In genomic region chr13:44013666-44014291, GRCh38 we compare ENCODE assay signal across 11 cellular contexts.
DNase-seq lines count a peak whose midpoint lies in the region; TF ChIP-seq lines count a peak whose summit lies in the region.
"Had no signal": no experiment of that assay in that cellular context is flagged by ENCODE, and none has a peak within 500 bp of the region (broad histone marks: within the 10 kb centered on the region; RNA-seq: fewer than 3 reads in every experiment).

No MANE protein-coding gene starts in this region.

- no TSS peak for BruUV-seq in A673 (replicated peaks; lab: Mats Ljungman, UMichigan)

- H3K27ac ChIP-seq in A673 (ENCODE audit: low read depth, low read length, poor library complexity, severe bottlenecking): no peak overlapping the region
- H3K27ac ChIP-seq: KMS-11 had no signal

- no peak overlapping the region for H3K4me3 ChIP-seq in A673 (ENCODE audit: low read depth, low read length, poor library complexity, severe bottlenecking)
- no peak overlapping the region for H3K4me3 ChIP-seq in epithelial cell of esophagus (ENCODE audit: low read length)

- CTCF ChIA-PET in A673 (lab: Charles Lee): interaction anchor here (0.8 kb wide), 1 partner anchor 108 kb away, joined by 3 read pairs; no protein-coding TSS in a partner anchor

- no peaks in the 10 kb centered on the region for H3K9me3 ChIP-seq in A673 (ENCODE audit: low read depth, low read length, poor library complexity, severe bottlenecking)

- intact Hi-C loops in A673 (cut with micrococcal nuclease; ENCODE audit: unreplicated experiment): no loop called here

- in situ Hi-C loops in GM13976 (cut with MboI; ENCODE audit: low sequenced_read_pairs, unreplicated experiment): no loop called here

- DNase-seq in A673 (ENCODE audit: low spot score) (peak; percentile 51), NCI-H226 (peak; percentile 34), epithelial cell of esophagus (ENCODE audit: low read depth) (peak; percentile 33), medulla oblongata (ENCODE audit: extremely low spot score) (peak; percentile 46), SKM-1 (lab: John Stamatoyannopoulos, UW; ENCODE audit: unreplicated experiment) (no peak), NCI-H1417 treated with DMSO at 0.1 percent for 48 hours (lab: John Stamatoyannopoulos, UW) (no peak), HPDE6-E6E7 (ENCODE audit: extremely low spot score) (no peak), GM13976 (ENCODE audit: low spot score) (no peak)
- DNase-seq: CD4-positive, CD25-positive, alpha-beta regulatory T cell; SIG-M5 had no signal

- H3K27me3 ChIP-seq in A673 (replicated peaks; ENCODE audit: insufficient read depth, low read depth, low read length, poor library complexity): no peaks in the 10 kb centered on the region

- no peaks in the 10 kb centered on the region for H3K4me1 ChIP-seq in A673 (ENCODE audit: insufficient read depth, low read length, poor library complexity, severe bottlenecking)

- POLR2A ChIA-PET in A673 (lab: Charles Lee; ENCODE audit: low non-redundant PET): no interaction called here

- H3K36me3 ChIP-seq in A673 (ENCODE audit: insufficient read depth, low read length, poor library complexity, severe bottlenecking): no peaks in the 10 kb centered on the region

- TF ChIP-seq CTCF in A673 (conservative IDR thresholded peaks at IDR 0.05; ENCODE audit: low read depth, low read length) (no peak), epithelial cell of esophagus (IDR thresholded peaks at IDR 0.05; ENCODE audit: insufficient read depth, low read depth, low read length, missing control alignments) (no peak), GM13976 (IDR thresholded peaks at IDR 0.05; ENCODE audit: borderline replicate concordance, control extremely low read depth, extremely low read depth, insufficient read depth, missing control alignments) (no peak)

Comparison
In these comparisons a context has a peak if more than half of its experiments do, and no peak if none do; other contexts are left out.
1. DNase-seq: peak in A673 (single experiment), NCI-H226 (single experiment), epithelial cell of esophagus (single experiment) and medulla oblongata (single experiment); none in SKM-1 (single experiment), NCI-H1417 treated with DMSO at 0.1 percent for 48 hours (single experiment), HPDE6-E6E7 (single experiment) and GM13976 (single experiment).